ENCODE assay signal across 11 cellular contexts in the genomic region with DNA sequence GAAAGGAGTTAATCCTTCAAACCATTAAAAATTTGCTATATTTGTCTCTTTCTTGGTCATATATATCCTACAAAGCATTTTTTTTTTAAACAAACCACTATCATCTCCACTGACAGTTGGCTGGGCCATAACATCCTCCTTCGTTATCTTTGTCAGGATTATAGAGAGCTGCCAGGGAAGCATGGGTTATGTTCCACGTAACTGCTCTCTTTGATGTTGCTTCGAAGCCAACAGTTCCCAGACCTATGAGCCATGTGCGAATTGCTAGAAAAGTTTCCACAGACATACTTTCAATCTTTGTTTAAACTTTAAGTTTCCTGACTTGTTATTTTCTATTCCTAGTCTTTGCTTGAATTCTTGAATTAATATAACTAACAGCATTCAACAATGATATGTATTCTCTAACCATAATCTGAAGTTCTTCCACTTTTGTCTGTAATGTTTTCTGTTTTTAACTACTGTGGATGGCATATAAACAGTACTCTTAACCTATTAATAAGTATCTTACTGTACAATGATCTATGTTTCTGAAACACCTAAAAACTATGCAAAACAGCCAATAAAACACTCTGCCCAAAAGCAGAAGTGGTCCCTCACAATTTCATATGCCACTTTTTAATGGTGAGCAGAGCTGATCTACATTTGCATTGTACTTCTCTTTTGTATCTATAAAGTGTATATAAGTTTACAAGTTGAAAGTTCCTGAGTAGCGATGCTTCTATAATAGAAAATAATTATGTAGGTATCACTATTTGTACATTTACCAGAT. TPM values are rescaled to one million over a fixed set of nuclear protein-coding genes. Genes with fewer than 3 reads are reported as not detected.
DNase-seq lines count a peak whose midpoint lies in the region; ATAC-seq and TF ChIP-seq lines count a peak whose summit lies in the region.
"Had no signal": no experiment of that assay in that cellular context is flagged by ENCODE, and none has a peak within 500 bp of the region (broad histone marks: within the 10 kb centered on the region; RNA-seq: fewer than 3 reads in every experiment).

No MANE protein-coding gene starts in this region.

- DNase-seq in smooth muscle cell (lab: John Stamatoyannopoulos, UW; ENCODE audit: unreplicated experiment), result no peak
- no peak for DNase-seq in effector CD8-positive, alpha-beta T cell (lab: John Stamatoyannopoulos, UW)
- DNase-seq in iPS-NIHi7 (ENCODE audit: extremely low spot score), result no peak
- DNase-seq in HK-2 (ENCODE audit: unreplicated experiment), result no peak
- DNase-seq: activated CD4-positive, alpha-beta T cell treated with anti-CD3 and anti-CD28 coated beads, Interleukin-2, amount 50 U/mL, for 1 hour; DND-41; HCEC 1CT; NCI-H1417 had no signal

- no peaks in the 10 kb centered on the region for H3K79me2 ChIP-seq in smooth muscle cell (ENCODE audit: low read depth)

- WGBS in smooth muscle cell (ENCODE audit: low lambda C conversion rate), result 25% methylated on average over 5 of the region's 5 CpGs

- no peak for TF ChIP-seq CTCF in smooth muscle cell (IDR thresholded peaks at IDR 0.05; ENCODE audit: borderline replicate concordance, insufficient read depth, poor library complexity, severe bottlenecking)

- peak overlapping the region; percentile 71 for H3K4me2 ChIP-seq in smooth muscle cell

- no peaks in the 10 kb centered on the region for H3K9me3 ChIP-seq in smooth muscle cell (replicated peaks; ENCODE audit: low read depth)

- H3F3A ChIP-seq in smooth muscle cell (ENCODE audit: low read depth), result peaks cover 4% of the 10 kb centered on the region

- H3K36me3 ChIP-seq in smooth muscle cell (ENCODE audit: low read depth), result no peaks in the 10 kb centered on the region

- no peak overlapping the region for H3K4me3 ChIP-seq in smooth muscle cell

- no peaks in the 10 kb centered on the region for H4K20me1 ChIP-seq in smooth muscle cell (ENCODE audit: low read depth)

- no peak overlapping the region for H2AFZ ChIP-seq in smooth muscle cell (ENCODE audit: low read depth)

- H3K4me1 ChIP-seq in smooth muscle cell (ENCODE audit: low read depth), result peaks cover 5% of the 10 kb centered on the region

- peak overlapping the region; percentile 6 for H3K9ac ChIP-seq in smooth muscle cell (ENCODE audit: low read depth)

- H3K27ac ChIP-seq in smooth muscle cell (ENCODE audit: low read depth), result peak overlapping the region; percentile 75

- H3K27me3 ChIP-seq in smooth muscle cell (ENCODE audit: low read depth), result no peaks in the 10 kb centered on the region

- ATAC-seq in GM19372 (IDR thresholded peaks at IDR 0.05; ENCODE audit: low read depth, unreplicated experiment) (peak; percentile 93), HG02840 (IDR thresholded peaks at IDR 0.05; ENCODE audit: low FRiP score, unreplicated experiment) (peak; percentile 98), HG03565 (IDR thresholded peaks at IDR 0.05; ENCODE audit: unreplicated experiment) (peak; percentile 84)

RNA-seq across cellular contexts. Expression of a gene that starts 37.9 kb away (rescaled TPM):
- 1.3 and 1.9 TPM in 2 replicates for total RNA-seq in smooth muscle cell
- 0.27 and 0.55 TPM in 2 replicates for polyA plus RNA-seq in smooth muscle cell

RNA-seq across cellular contexts. Expression of a gene that starts 42.1 kb away (rescaled TPM):
- total RNA-seq in smooth muscle cell, result 58.6 and 123 TPM in 2 replicates
- polyA plus RNA-seq in smooth muscle cell, result 83.5 and 86.9 TPM in 2 replicates
